In genomic region chr17:77399319-77399959, GRCh38 we compare ENCODE assay signal across 12 cellular contexts.
DNase-seq lines count a peak whose midpoint lies in the region; ATAC-seq and TF ChIP-seq lines count a peak whose summit lies in the region.
"Had no signal": no experiment of that assay in that cellular context is flagged by ENCODE, and none has a peak within 500 bp of the region (broad histone marks: within the 10 kb centered on the region; RNA-seq: fewer than 3 reads in every experiment).

No MANE protein-coding gene starts in this region.

- H3K4me1 Mint-ChIP-seq in stimulated activated naive CD8-positive, alpha-beta T cell treated with anti-CD3 and anti-CD28 coated beads, Interleukin-15, Interleukin-2, amounts not matched to agents 100 ng/mL and 50 ng/mL, for 24 hours (ENCODE audit: low read depth): peaks cover 66% of the 10 kb centered on the region
- H3K4me1 Mint-ChIP-seq in activated naive CD8-positive, alpha-beta T cell treated with anti-CD3 and anti-CD28 coated beads for 36 hours: peaks cover 55% of the 10 kb centered on the region
- H3K4me1 Mint-ChIP-seq in nephron: peaks cover 77% of the 10 kb centered on the region

- no peaks in the 10 kb centered on the region for H3K36me3 Mint-ChIP-seq in stimulated activated naive CD8-positive, alpha-beta T cell treated with anti-CD3 and anti-CD28 coated beads, Interleukin-15, Interleukin-2, amounts not matched to agents 100 ng/mL and 50 ng/mL, for 24 hours (ENCODE audit: low read depth)
- peaks cover 8% of the 10 kb centered on the region for H3K36me3 Mint-ChIP-seq in activated naive CD8-positive, alpha-beta T cell treated with anti-CD3 and anti-CD28 coated beads for 36 hours
- peaks cover 17% of the 10 kb centered on the region for H3K36me3 Mint-ChIP-seq in nephron (ENCODE audit: low read depth)

- TF ChIP-seq CTCF in nephron (IDR thresholded peaks at IDR 0.05; ENCODE audit: unreplicated experiment in 3 of 3): no peak

- no peaks in the 10 kb centered on the region for H3K27me3 Mint-ChIP-seq in stimulated activated naive CD8-positive, alpha-beta T cell treated with anti-CD3 and anti-CD28 coated beads, Interleukin-15, Interleukin-2, amounts not matched to agents 100 ng/mL and 50 ng/mL, for 24 hours
- no peaks in the 10 kb centered on the region for H3K27me3 Mint-ChIP-seq in activated naive CD8-positive, alpha-beta T cell treated with anti-CD3 and anti-CD28 coated beads for 36 hours
- H3K27me3 Mint-ChIP-seq in nephron (ENCODE audit: low read depth): peaks cover 3% of the 10 kb centered on the region

- ATAC-seq in stimulated activated naive CD8-positive, alpha-beta T cell treated with anti-CD3 and anti-CD28 coated beads, Interleukin-15, Interleukin-2, amounts not matched to agents 100 U/mL and 50 U/mL, for 24 hours: no peak

- no peaks in the 10 kb centered on the region for H3K9me3 Mint-ChIP-seq in stimulated activated naive CD8-positive, alpha-beta T cell treated with anti-CD3 and anti-CD28 coated beads, Interleukin-15, Interleukin-2, amounts not matched to agents 100 ng/mL and 50 ng/mL, for 24 hours
- H3K9me3 Mint-ChIP-seq in activated naive CD8-positive, alpha-beta T cell treated with anti-CD3 and anti-CD28 coated beads for 36 hours: no peaks in the 10 kb centered on the region
- H3K9me3 Mint-ChIP-seq in nephron: no peaks in the 10 kb centered on the region

- no peak overlapping the region for H3K4me3 Mint-ChIP-seq in stimulated activated naive CD8-positive, alpha-beta T cell treated with anti-CD3 and anti-CD28 coated beads, Interleukin-15, Interleukin-2, amounts not matched to agents 100 ng/mL and 50 ng/mL, for 24 hours
- H3K4me3 Mint-ChIP-seq in activated naive CD8-positive, alpha-beta T cell treated with anti-CD3 and anti-CD28 coated beads for 36 hours: peak overlapping the region; percentile 70
- no peak overlapping the region for H3K4me3 Mint-ChIP-seq in nephron

- no peak for DNase-seq in stimulated activated naive CD8-positive, alpha-beta T cell treated with anti-CD3 and anti-CD28 coated beads, Interleukin-15, Interleukin-2, amounts not matched to agents 100 U/mL and 50 U/mL, for 24 hours
- no peak for DNase-seq in activated naive CD8-positive, alpha-beta T cell treated with anti-CD3 and anti-CD28 coated beads for 36 hours
- no peak for DNase-seq in cerebellar nuclear complex (lab: John Stamatoyannopoulos, UW)
- DNase-seq in NCI-H2171 (lab: John Stamatoyannopoulos, UW): no peak
- DNase-seq in NCI-H1092 treated with DMSO at 0.1 percent for 48 hours (lab: John Stamatoyannopoulos, UW): no peak
- DNase-seq in DMS114 treated with DMSO at 0.1 percent for 48 hours (lab: John Stamatoyannopoulos, UW; ENCODE audit: unreplicated experiment): no peak
- DNase-seq: GDM1, left colon, MV-4-11, nucleus accumbens had no signal

- peak overlapping the region; percentile 96 for H3K27ac Mint-ChIP-seq in stimulated activated naive CD8-positive, alpha-beta T cell treated with anti-CD3 and anti-CD28 coated beads, Interleukin-15, Interleukin-2, amounts not matched to agents 100 ng/mL and 50 ng/mL, for 24 hours
- peak overlapping the region; percentile 93 for H3K27ac Mint-ChIP-seq in activated naive CD8-positive, alpha-beta T cell treated with anti-CD3 and anti-CD28 coated beads for 36 hours
- peak overlapping the region in 2 of 3 experiments; percentile 7 to 40 for H3K27ac Mint-ChIP-seq in nephron

Comparison
In these comparisons a context has a peak if more than half of its experiments do, and no peak if none do; other contexts are left out.
1. H3K27ac Mint-ChIP-seq: peak in every context shown above with its lines; median percentile 96 in stimulated activated naive CD8-positive, alpha-beta T cell treated with anti-CD3 and anti-CD28 coated beads, Interleukin-15, Interleukin-2, amounts not matched to agents 100 ng/mL and 50 ng/mL, for 24 hours; 93 in activated naive CD8-positive, alpha-beta T cell treated with anti-CD3 and anti-CD28 coated beads for 36 hours; 24 in nephron.